10 cellular contexts compared by ENCODE assay signal in genomic region chr1:27887215-27888035, GRCh38. TPM values are rescaled to one million over a fixed set of nuclear protein-coding genes. Genes with fewer than 3 reads are reported as not detected.
DNase-seq lines count a peak whose midpoint lies in the region; ATAC-seq and TF ChIP-seq lines count a peak whose summit lies in the region.
"Had no signal": no experiment of that assay in that cellular context is flagged by ENCODE, and none has a peak within 500 bp of the region (broad histone marks: within the 10 kb centered on the region; RNA-seq: fewer than 3 reads in every experiment).

No MANE protein-coding gene starts in this region.

- peaks cover 57% of the 10 kb centered on the region for H3K36me3 Mint-ChIP-seq in CD4-positive, CD25-positive, alpha-beta regulatory T cell

- no peak for TF ChIP-seq CTCF in HL-60 (IDR thresholded peaks at IDR 0.05; ENCODE audit: insufficient read depth, low read length)
- no peak for TF ChIP-seq CTCF in WERI-Rb-1 (IDR thresholded peaks at IDR 0.05; ENCODE audit: low read depth, low read length)

- peaks cover 0 to 2% (median 0%) of the 10 kb centered on the region in 7 donors for H3K9me3 Mint-ChIP-seq in CD4-positive, CD25-positive, alpha-beta regulatory T cell

- peak overlapping the region; percentile 30 to 85 (median 80) for H3K4me3 Mint-ChIP-seq in CD4-positive, CD25-positive, alpha-beta regulatory T cell

- peaks cover 6 to 83% (median 42%) of the 10 kb centered on the region in 4 donors for H3K4me1 Mint-ChIP-seq in CD4-positive, CD25-positive, alpha-beta regulatory T cell

- peak overlapping the region; percentile 93 to 97 (median 96) for H3K27ac Mint-ChIP-seq in CD4-positive, CD25-positive, alpha-beta regulatory T cell

- peak overlapping the region; percentile 48 for H3K27ac ChIP-seq in CD4-positive, CD25-positive, alpha-beta regulatory T cell (ENCODE audit: insufficient read depth, low read length, poor library complexity, severe bottlenecking)
- H3K27ac ChIP-seq in HL-60 (replicated peaks) (peak overlapping the region; percentile 96), WERI-Rb-1 (no peak overlapping the region)

- peak; percentile 85 to 86 for ATAC-seq in CD4-positive, CD25-positive, alpha-beta regulatory T cell (ENCODE audit: low read depth in 2 of 2)
- ATAC-seq in activated CD4-positive, CD25-positive, alpha-beta regulatory T cell treated with anti-CD3 and anti-CD28 coated beads, Interleukin-2, amount 50 U/mL, for 24 hours: peak; percentile 36 to 50
- ATAC-seq in left lobe of liver (peak; percentile 9), HG03175 (IDR thresholded peaks at IDR 0.05; ENCODE audit: unreplicated experiment) (no peak)

- peaks cover 52% of the 10 kb centered on the region for H3K4me1 ChIP-seq in CD4-positive, CD25-positive, alpha-beta regulatory T cell (ENCODE audit: control insufficient read depth, insufficient read depth, low read length, poor library complexity, severe bottlenecking)

- H3K36me3 ChIP-seq in CD4-positive, CD25-positive, alpha-beta regulatory T cell (ENCODE audit: control insufficient read depth, insufficient read depth, low read length): peaks cover 73% of the 10 kb centered on the region
- peaks cover 39% of the 10 kb centered on the region for H3K36me3 ChIP-seq in WERI-Rb-1

- H3K4me3 ChIP-seq in CD4-positive, CD25-positive, alpha-beta regulatory T cell (ENCODE audit: low read depth, low read length): peak overlapping the region; percentile 64
- H3K4me3 ChIP-seq in HL-60 (replicated peaks; ENCODE audit: insufficient read depth, low read length): peak overlapping the region; percentile 35
- H3K4me3 ChIP-seq in WERI-Rb-1 (ENCODE audit: low read depth, low read length): no peak overlapping the region
- H3K4me3 ChIP-seq: coronary artery had no signal

- H3K9me3 ChIP-seq in CD4-positive, CD25-positive, alpha-beta regulatory T cell (ENCODE audit: control insufficient read depth in 2 of 2, low read length in 2 of 2): no peaks in the 10 kb centered on the region
- H3K9me3 ChIP-seq in WERI-Rb-1 (ENCODE audit: severe bottlenecking): no peaks in the 10 kb centered on the region

- H3K27me3 ChIP-seq in CD4-positive, CD25-positive, alpha-beta regulatory T cell (ENCODE audit: control insufficient read depth, insufficient read depth, low read length): no peaks in the 10 kb centered on the region
- H3K27me3 ChIP-seq in HL-60 (ENCODE audit: insufficient read depth, poor library complexity, severe bottlenecking) (no peaks in the 10 kb centered on the region), WERI-Rb-1 (ENCODE audit: insufficient read depth, low read depth, severe bottlenecking) (no peaks in the 10 kb centered on the region)

- no peaks in the 10 kb centered on the region for H3K27me3 Mint-ChIP-seq in CD4-positive, CD25-positive, alpha-beta regulatory T cell

- DNase-seq in CD4-positive, CD25-positive, alpha-beta regulatory T cell: peak in 2 of 3 donors; percentile 57 to 90
- DNase-seq in HL-60 (ENCODE audit: low read depth in 1 of 2, low spot score in 1 of 2): peak in 1 of 2 experiments; percentile 81
- DNase-seq in left lobe of liver (ENCODE audit: low spot score): no peak
- DNase-seq in DMS153 treated with DMSO at 0.1 percent for 48 hours (lab: John Stamatoyannopoulos, UW; ENCODE audit: unreplicated experiment): no peak
- no peak for DNase-seq in WERI-Rb-1
- no peak for DNase-seq in NCI-H1417 (lab: John Stamatoyannopoulos, UW)
- DNase-seq: H7 had no signal

RNA-seq across cellular contexts. Expression of gene THEMIS2, which starts 15.1 kb away (rescaled TPM):
- 57.1 TPM for total RNA-seq in CD4-positive, CD25-positive, alpha-beta regulatory T cell
- 10 to 100 TPM; 37.9 to 69.9 (median 60.5) TPM for polyA plus RNA-seq in CD4-positive, CD25-positive, alpha-beta regulatory T cell
- 4.3 TPM for total RNA-seq in left lobe of liver

RNA-seq across cellular contexts. Expression of gene RPA2, which starts 26.9 kb away (rescaled TPM):
- total RNA-seq in CD4-positive, CD25-positive, alpha-beta regulatory T cell: 36.6 TPM
- 100 to 1,000 TPM; 199 to 237 (median 206) TPM for polyA plus RNA-seq in CD4-positive, CD25-positive, alpha-beta regulatory T cell
- total RNA-seq in left lobe of liver: 9.5 TPM

RNA-seq across cellular contexts. Expression of gene SMPDL3B, which starts 47.4 kb away (rescaled TPM):
- total RNA-seq in CD4-positive, CD25-positive, alpha-beta regulatory T cell: 0.32 TPM
- under 1 TPM in 2 of 4 donors, not detected in 2; 0.24 to 0.50 TPM for polyA plus RNA-seq in CD4-positive, CD25-positive, alpha-beta regulatory T cell
- 0.50 TPM for total RNA-seq in left lobe of liver

RNA-seq across cellular contexts. Expression of gene PPP1R8, which starts 56.8 kb away (rescaled TPM):
- 23.3 TPM for total RNA-seq in CD4-positive, CD25-positive, alpha-beta regulatory T cell
- 10 to 100 TPM; 40.9 to 45.5 (median 42.3) TPM for polyA plus RNA-seq in CD4-positive, CD25-positive, alpha-beta regulatory T cell
- total RNA-seq in left lobe of liver: 10.2 TPM

Comparison
In these comparisons a context has a peak if more than half of its experiments do, and no peak if none do; other contexts are left out.
1. DNase-seq: peak in CD4-positive, CD25-positive, alpha-beta regulatory T cell (2 of 3); none in left lobe of liver (single experiment), DMS153 treated with DMSO at 0.1 percent for 48 hours (single experiment), WERI-Rb-1 (single experiment) and NCI-H1417 (0 of 3).
2. RNA of gene THEMIS2, which starts 15.1 kb away (total RNA-seq): 57.1 TPM in CD4-positive, CD25-positive, alpha-beta regulatory T cell (single experiment); 4.3 TPM in left lobe of liver (single experiment); every median in the first group is over 10 times any median in the second.